In genomic region chr2:234845602-234846588, GRCh38 we compare ENCODE assay signal across 22 cellular contexts.
"Had no signal": no experiment of that assay in that cellular context is flagged by ENCODE, and none has a peak within 500 bp of the region (broad histone marks: within the 10 kb centered on the region; RNA-seq: fewer than 3 reads in every experiment).

No MANE protein-coding gene starts in this region.

- DNase-seq: activated CD4-positive, alpha-beta T cell treated with anti-CD3 and anti-CD28 coated beads, Interleukin-2, amount 50 U/mL, for 1 hour; activated CD8-positive, alpha-beta T cell treated with anti-CD3 and anti-CD28 coated beads for 36 hours; activated naive CD8-positive, alpha-beta T cell treated with anti-CD3 and anti-CD28 coated beads, Interleukin-2, amount 50 U/mL, for 24 hours; activated T-cell treated with anti-CD3 and anti-CD28 coated beads, Interleukin-2, amount 50 U/mL, for 4 hours; endodermal cell; foreskin keratinocyte; heart right ventricle; mucosa of descending colon; ovary; retina; sigmoid colon; stimulated activated CD4-positive, alpha-beta T cell treated with anti-CD3 and anti-CD28 coated beads, Interleukin-15, amount 100 ng/mL, for 24 hours; stimulated activated CD4-positive, alpha-beta T cell treated with anti-CD3 and anti-CD28 coated beads, Interleukin-2, amount 100 ng/mL, for 24 hours; stimulated activated naive B cell treated with anti-CD40 and anti-IgM and Interleukin-4, amounts not matched to agents 10 μg/mL and 1 μg/mL and 100 μg/mL, for 72 hours; T-helper 2 cell; tibial artery had no signal

- H3K9me3 ChIP-seq: breast epithelium, esophagus muscularis mucosa, heart right ventricle, mucosa of descending colon, ovary, prostate gland, sigmoid colon, suprapubic skin, tibial artery had no signal

- H3K27ac ChIP-seq: breast epithelium, esophagus muscularis mucosa, foreskin keratinocyte, heart right ventricle, ovary, prostate gland, sigmoid colon, suprapubic skin, tibial artery had no signal

- H3K4me3 ChIP-seq: breast epithelium, esophagus muscularis mucosa, heart right ventricle, lung, mucosa of descending colon, ovary, prostate gland, sigmoid colon, suprapubic skin, tibial artery had no signal

- H3K27me3 ChIP-seq: breast epithelium, esophagus muscularis mucosa, heart right ventricle, ovary, sigmoid colon, suprapubic skin, tibial artery had no signal

- H3K36me3 ChIP-seq: breast epithelium, esophagus muscularis mucosa, heart right ventricle, ovary, prostate gland, sigmoid colon, suprapubic skin, tibial artery had no signal

- H3K4me1 ChIP-seq: breast epithelium, foreskin keratinocyte, prostate gland had no signal

- ATAC-seq: activated CD8-positive, alpha-beta T cell treated with anti-CD3 and anti-CD28 coated beads for 36 hours; activated naive CD8-positive, alpha-beta T cell treated with anti-CD3 and anti-CD28 coated beads, Interleukin-2, amount 50 U/mL, for 24 hours; activated T-cell treated with anti-CD3 and anti-CD28 coated beads, Interleukin-2, amount 50 U/mL, for 4 hours; foreskin keratinocyte; heart right ventricle; mucosa of descending colon; stimulated activated naive B cell treated with anti-CD40 and anti-IgM and Interleukin-4, amounts not matched to agents 10 μg/mL and 1 μg/mL and 100 μg/mL, for 72 hours; WTC11 had no signal
